In the genomic region with DNA sequence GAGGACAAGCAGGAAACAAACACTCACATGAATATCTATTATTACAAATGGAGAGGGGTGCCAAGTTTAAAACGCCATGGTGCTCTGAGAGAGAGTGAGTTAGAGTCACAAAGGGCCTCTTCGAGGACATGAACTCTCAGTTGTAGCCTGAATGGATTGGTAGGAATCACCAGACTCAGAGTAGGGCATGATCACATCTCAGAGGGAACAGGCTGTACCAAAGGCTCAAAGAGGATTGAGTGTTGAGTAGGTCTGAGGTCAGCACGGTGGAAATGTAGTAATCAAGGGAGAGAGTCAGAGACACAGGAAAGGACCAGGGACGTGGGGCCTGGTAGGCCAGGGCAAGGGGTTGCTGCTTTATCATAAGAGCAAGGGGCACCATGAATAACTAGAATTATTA, we compare ENCODE assay signal across 10 cellular contexts. TPM values are rescaled to one million over a fixed set of nuclear protein-coding genes. Genes with fewer than 3 reads are reported as not detected.
DNase-seq lines count a peak whose midpoint lies in the region; ATAC-seq and TF ChIP-seq lines count a peak whose summit lies in the region.
"Not testable (repeated sequence)": the region's sequence is repeated elsewhere in the genome, so short reads cannot be mapped to it uniquely, and the experiment has no call there.
"Had no signal": no experiment of that assay in that cellular context is flagged by ENCODE, and none has a peak within 500 bp of the region (broad histone marks: within the 10 kb centered on the region; RNA-seq: fewer than 3 reads in every experiment).

No MANE protein-coding gene starts in this region.

- ATAC-seq in left lung (peak; percentile 47), psoas muscle (peak; percentile 67 to 96 (median 94))

- POLR2A ChIA-PET in PC-9 (lab: Charles Lee; ENCODE audit: unreplicated experiment), result not testable (repeated sequence)

- H3K36me3 ChIP-seq in ACC112 (ENCODE audit: insufficient read depth, low read length); left ventricle myocardium inferior; left lung: not testable (repeated sequence)
- H3K36me3 ChIP-seq in PC-9 (ENCODE audit: low read depth), result peaks cover 27% of the 10 kb centered on the region
- H3K36me3 ChIP-seq in psoas muscle (ENCODE audit: insufficient read depth in 1 of 2, low read depth in 1 of 2), result peaks cover 0 to 59% of the 10 kb centered on the region in 2 donors

- not testable (repeated sequence) for H3K79me2 ChIP-seq in ACC112 (ENCODE audit: control insufficient read depth, insufficient read depth, low read length, unreplicated experiment)
- H3K79me2 ChIP-seq in PC-9 (ENCODE audit: low read depth), result peaks cover 16% of the 10 kb centered on the region; the same call in 1 of the 2 replicates

- peak overlapping the region; percentile 21; the same call in 1 of the 2 replicates for H3K4me3 ChIP-seq in ACC112 (ENCODE audit: low read depth, low read length)
- not testable (repeated sequence) for H3K4me3 ChIP-seq in PC-9; cardiac fibroblast (replicated peaks in 1 of 2; ENCODE audit: low read depth in 2 of 2, low read length in 2 of 2); fibroblast of villous mesenchyme (ENCODE audit: low read depth, low read length); left ventricle myocardium inferior; left lung; psoas muscle

- H3K9me2 ChIP-seq in PC-9 (ENCODE audit: insufficient read depth), result not testable (repeated sequence)

- not testable (repeated sequence) for DNase-seq in PC-9, left ventricle myocardium inferior, left lung, psoas muscle
- DNase-seq in cardiac fibroblast (ENCODE audit: low read depth in 2 of 2) (peak; percentile 19 to 76), fibroblast of villous mesenchyme (ENCODE audit: low read depth) (peak; percentile 17)

- WGBS in psoas muscle, 3 donors, result 35 to 81% (median 57%) methylated on average over 3 to 4 of the region's 4 CpGs

- BruUV-seq in PC-9 (replicated peaks; lab: Mats Ljungman, UMichigan), result not testable (repeated sequence)

- CTCF ChIA-PET in PC-9 (lab: Charles Lee), result not testable (repeated sequence)

- not testable (repeated sequence) for H3K27me3 ChIP-seq in ACC112 (ENCODE audit: insufficient read depth, low read length); PC-9 (ENCODE audit: insufficient read depth, low read depth); left ventricle myocardium inferior (ENCODE audit: low read depth); left lung; psoas muscle (ENCODE audit: insufficient read depth in 3 of 3, low read length in 2 of 3)

- not testable (repeated sequence) for H4K20me1 ChIP-seq in PC-9 (ENCODE audit: insufficient read depth)

- TF ChIP-seq CTCF in PC-9 (conservative IDR thresholded peaks at IDR 0.05); cardiac fibroblast (IDR thresholded peaks at IDR 0.05; ENCODE audit: low read depth, low read length); fibroblast of villous mesenchyme (IDR thresholded peaks at IDR 0.05; ENCODE audit: insufficient read depth, low read depth, low read length); left ventricle myocardium inferior (IDR thresholded peaks at IDR 0.05; ENCODE audit: borderline replicate concordance); left lung (IDR thresholded peaks at IDR 0.05); psoas muscle (IDR thresholded peaks at IDR 0.05): not testable (repeated sequence)

- H3K4me1 ChIP-seq in ACC112 (ENCODE audit: control insufficient read depth, insufficient read depth, low read length, unreplicated experiment); left ventricle myocardium inferior; left lung; psoas muscle: not testable (repeated sequence)
- peaks cover 23% of the 10 kb centered on the region; the same call in 1 of the 2 replicates for H3K4me1 ChIP-seq in PC-9 (replicated peaks; ENCODE audit: insufficient read depth)

- intact Hi-C loops in PC-9 (cut with micrococcal nuclease; ENCODE audit: unreplicated experiment); left ventricle myocardium inferior (cut with micrococcal nuclease); left lung (cut with DNase I); psoas muscle (cut with DNase I): not testable (repeated sequence)

- H3K4me2 ChIP-seq in PC-9, result not testable (repeated sequence)

- H2AFZ ChIP-seq in ACC112 (ENCODE audit: low read length, unreplicated experiment); PC-9: not testable (repeated sequence)

- not testable (repeated sequence) for H3K9me3 ChIP-seq in PC-9 (ENCODE audit: insufficient read depth, low read depth); left ventricle myocardium inferior (replicated peaks); left lung; psoas muscle

- H3K27ac ChIP-seq in ACC112 (ENCODE audit: low read depth, low read length), result peak overlapping the region; percentile 93
- H3K27ac ChIP-seq in PC-9, result peak overlapping the region; percentile 16; the same call in 1 of the 2 replicates
- H3K27ac ChIP-seq in left ventricle myocardium inferior (replicated peaks), result peak overlapping the region; percentile 63
- H3K27ac ChIP-seq in left lung, psoas muscle: not testable (repeated sequence)

- peaks cover 34% of the 10 kb centered on the region for H3F3A ChIP-seq in PC-9 (ENCODE audit: insufficient read depth, low read depth)

RNA-seq across cellular contexts. Expression of gene FBXW10, which starts 10.5 kb away (rescaled TPM):
- 5.3 and 6.1 TPM in 2 replicates for total RNA-seq in PC-9 (2021)
- total RNA-seq in fibroblast of villous mesenchyme, result under 0.01 and 0.32 TPM in 2 replicates
- 0.08 TPM for total RNA-seq in left ventricle myocardium inferior
- total RNA-seq in left lung, result under 1 TPM in 1 of 2 donors, not detected in 1; 0.55 TPM
- total RNA-seq in psoas muscle, result 1 to 10 TPM in 1 of 4 donors, under 1 TPM in 3; 0.15 to 1.3 (median 0.46) TPM
- polyA plus RNA-seq in psoas muscle, result under 1 TPM; 0.07 to 0.35 (median 0.23) TPM
- total RNA-seq: CD4-positive, CD25-positive, alpha-beta regulatory T cell; H1 had no signal
- polyA plus RNA-seq: CD4-positive, CD25-positive, alpha-beta regulatory T cell; H1; IgD-negative memory B cell had no signal

RNA-seq across cellular contexts. Expression of gene TVP23B, which starts 47.6 kb away (rescaled TPM):
- 56.4 and 79.1 TPM in 2 replicates for total RNA-seq in PC-9 (2021)
- 45.1 and 92.8 TPM in 2 replicates for total RNA-seq in fibroblast of villous mesenchyme
- total RNA-seq in left ventricle myocardium inferior, result 24.7 TPM
- 10 to 100 TPM; 38.5 to 48.6 TPM for total RNA-seq in left lung
- 10 to 100 TPM; 11.8 to 21.1 (median 15.5) TPM for total RNA-seq in psoas muscle
- polyA plus RNA-seq in psoas muscle, result 10 to 100 TPM; 18.8 to 48.5 (median 40.8) TPM

RNA-seq across cellular contexts. Expression of gene FOXO3B, which starts 51.2 kb away (rescaled TPM):
- 6.2 and 8.3 TPM in 2 replicates for total RNA-seq in PC-9 (2021)
- total RNA-seq in fibroblast of villous mesenchyme, result 5.2 and 6.8 TPM in 2 replicates
- total RNA-seq in left ventricle myocardium inferior, result 0.88 TPM
- total RNA-seq in left lung, result 1 to 10 TPM; 2.2 to 2.6 TPM
- 1 to 10 TPM; 1.0 to 1.7 (median 1.3) TPM for total RNA-seq in psoas muscle
- 1 to 10 TPM in 1 of 3 donors, under 1 TPM in 2; 0.35 to 2.1 (median 0.51) TPM for polyA plus RNA-seq in psoas muscle
